ENCODE assay signal across 13 cellular contexts in genomic region chr2:84038866-84039265, GRCh38.
"Had no signal": no experiment of that assay in that cellular context is flagged by ENCODE, and none has a peak within 500 bp of the region (broad histone marks: within the 10 kb centered on the region; RNA-seq: fewer than 3 reads in every experiment).

No MANE protein-coding gene starts in this region.

- H3K36me3 ChIP-seq: esophagus muscularis mucosa, left lung, prostate gland had no signal

- H3K9me3 ChIP-seq: esophagus muscularis mucosa, left lung, prostate gland had no signal

- DNase-seq: activated CD4-positive, alpha-beta T cell treated with anti-CD3 and anti-CD28 coated beads for 1 hour; activated CD4-positive, alpha-beta T cell treated with anti-CD3 and anti-CD28 coated beads, Interleukin-2, amount 50 U/mL, for 48 hours; activated naive CD8-positive, alpha-beta T cell treated with anti-CD3 and anti-CD28 coated beads, Interleukin-2, amount 10 ng/mL, durations not matched to agents 7 days and 5 days; anterior cingulate cortex; left lung; occipital lobe; stimulated activated CD4-positive, alpha-beta T cell treated with anti-CD3 and anti-CD28 coated beads, Interleukin-12 subunit alpha, Interleukin-12 subunit beta, amount 100 ng/mL, for 4 hours; stimulated activated naive CD4-positive, alpha-beta T cell; T-helper 17 cell had no signal

- H3K4me3 ChIP-seq: esophagus muscularis mucosa, left lung, prostate gland had no signal

- H3K4me1 ChIP-seq: esophagus muscularis mucosa, left lung, prostate gland had no signal

- ATAC-seq: left lung; natural killer cell treated with Interleukin-12 subunit alpha and Interleukin-12 subunit beta and Interleukin-15 and Interleukin-18, amount 100 ng/mL, for 72 hours; sciatic nerve; T-helper 17 cell had no signal

- H3K27ac ChIP-seq: esophagus muscularis mucosa, left lung, prostate gland had no signal

- H3K27me3 ChIP-seq: esophagus muscularis mucosa, left lung had no signal
